In the genomic region with DNA sequence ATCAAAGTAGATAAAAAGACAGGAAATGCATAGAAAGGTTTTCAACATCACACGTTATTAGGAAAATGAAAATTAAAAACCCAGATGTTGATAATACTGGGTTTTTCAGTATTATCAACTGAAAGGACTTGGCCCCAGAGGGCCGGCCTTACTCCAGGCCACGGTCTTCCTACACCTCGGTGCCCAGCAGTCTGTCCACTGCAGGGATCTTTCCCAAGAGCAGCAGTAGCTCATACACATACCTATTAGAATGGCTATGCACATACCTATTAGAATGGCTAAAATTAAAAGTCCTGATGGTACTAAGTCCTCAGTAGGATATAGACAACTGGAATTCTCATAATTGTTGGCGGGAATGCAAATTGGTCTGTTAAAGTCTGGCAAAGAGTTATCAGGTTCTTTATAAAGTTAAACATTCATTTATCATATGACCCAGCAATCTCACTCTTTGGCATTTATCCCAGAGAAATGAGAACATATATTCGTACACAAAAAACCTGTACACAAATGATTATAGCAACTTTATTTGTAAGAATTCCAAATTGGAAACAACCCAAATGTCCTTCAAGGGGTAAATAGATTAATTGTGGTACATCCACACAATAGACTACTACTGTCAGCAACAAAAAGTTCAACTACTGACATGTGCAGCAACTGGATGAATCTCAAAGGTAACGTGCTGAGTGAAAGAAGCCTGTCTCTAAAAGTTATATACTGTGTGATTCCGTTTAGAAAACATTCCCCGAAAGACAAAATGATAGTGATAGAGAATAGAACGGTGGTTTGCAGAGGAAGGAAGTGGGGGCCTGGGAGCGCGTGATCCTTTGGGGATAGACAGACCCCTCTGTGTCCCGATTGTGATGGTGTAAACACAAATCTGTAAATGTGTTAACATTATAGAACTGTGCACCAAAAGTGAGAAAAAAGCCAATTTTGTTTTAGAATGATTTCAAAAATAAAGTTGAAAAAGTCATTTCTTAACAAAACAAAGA, we compare ENCODE assay signal across 15 cellular contexts.
DNase-seq lines count a peak whose midpoint lies in the region; ATAC-seq and TF ChIP-seq lines count a peak whose summit lies in the region.
"Had no signal": no experiment of that assay in that cellular context is flagged by ENCODE, and none has a peak within 500 bp of the region (broad histone marks: within the 10 kb centered on the region; RNA-seq: fewer than 3 reads in every experiment).

No MANE protein-coding gene starts in this region.

- H3K4me3 Mint-ChIP-seq in central memory CD8-positive, alpha-beta T cell, result no peak overlapping the region
- peak overlapping the region; percentile 83 for H3K4me3 Mint-ChIP-seq in natural killer cell
- no peak overlapping the region for H3K4me3 Mint-ChIP-seq in endodermal cell
- H3K4me3 Mint-ChIP-seq: activated naive CD4-positive, alpha-beta T cell treated with anti-CD3 and anti-CD28 coated beads, Interleukin-2, amount 10 ng/mL, durations not matched to agents 7 days and 5 days had no signal

- 55 to 60% (median 58%) methylated on average over 13 of the region's 13 CpGs for WGBS in ovary, 3 donors
- WGBS in endodermal cell (ENCODE audit: insufficient coverage in 1 of 2, insufficient read length in 1 of 2), 2 experiments, result 91 to 95% methylated on average over 11 to 13 of the region's 13 CpGs

- TF ChIP-seq EP300 in ovary (IDR thresholded peaks at IDR 0.05), result no peak

- H3K36me3 ChIP-seq in DND-41 (ENCODE audit: insufficient read depth, low read length) (no peaks in the 10 kb centered on the region), Karpas-422 (ENCODE audit: insufficient read depth, low read length) (no peaks in the 10 kb centered on the region), ovary (no peaks in the 10 kb centered on the region), endodermal cell (ENCODE audit: control insufficient read depth, insufficient read depth, low read length) (no peaks in the 10 kb centered on the region)

- TF ChIP-seq CTCF in DND-41 (IDR thresholded peaks at IDR 0.05; ENCODE audit: borderline replicate concordance, extremely low read depth, low read length, poor library complexity, severe bottlenecking) (no peak), natural killer cell (IDR thresholded peaks at IDR 0.05) (no peak), ovary (IDR thresholded peaks at IDR 0.05) (no peak), endodermal cell (conservative IDR thresholded peaks at IDR 0.05) (no peak)

- H3K4me3 ChIP-seq in DND-41 (ENCODE audit: low read depth in 1 of 2, low read length in 2 of 2) (no peak overlapping the region), Karpas-422 (ENCODE audit: low read length) (no peak overlapping the region), ovary (no peak overlapping the region), endodermal cell (ENCODE audit: low read length) (no peak overlapping the region)

- H3K4me1 ChIP-seq in DND-41 (ENCODE audit: insufficient read depth, low read length), result peaks cover 48% of the 10 kb centered on the region
- H3K4me1 ChIP-seq in Karpas-422 (ENCODE audit: low read length), result peaks cover 39% of the 10 kb centered on the region
- no peaks in the 10 kb centered on the region for H3K4me1 ChIP-seq in ovary (ENCODE audit: insufficient read depth)
- H3K4me1 ChIP-seq in endodermal cell (ENCODE audit: control insufficient read depth, insufficient read depth, low read length), result no peaks in the 10 kb centered on the region

- H3K4me2 ChIP-seq in DND-41 (ENCODE audit: insufficient read depth, low read length) (no peak overlapping the region), Karpas-422 (ENCODE audit: low read depth, low read length, poor library complexity, severe bottlenecking) (no peak overlapping the region)

- H4K20me1 ChIP-seq in DND-41 (ENCODE audit: insufficient read depth, low read length) (no peaks in the 10 kb centered on the region), Karpas-422 (ENCODE audit: insufficient read depth, low read depth, low read length) (no peaks in the 10 kb centered on the region)

- H3K9me2 ChIP-seq in Karpas-422 (replicated peaks; ENCODE audit: insufficient read depth, low read length), result no peaks in the 10 kb centered on the region

- H3K79me2 ChIP-seq in DND-41 (ENCODE audit: insufficient read depth, low read length), result no peaks in the 10 kb centered on the region
- peaks cover 64% of the 10 kb centered on the region for H3K79me2 ChIP-seq in Karpas-422 (ENCODE audit: low read length)

- H3K9me3 ChIP-seq in DND-41 (ENCODE audit: insufficient read depth, low read length, severe bottlenecking), result peaks cover 6% of the 10 kb centered on the region
- H3K9me3 ChIP-seq in Karpas-422 (ENCODE audit: low read length), result no peaks in the 10 kb centered on the region; the same call in 1 of the 2 replicates
- H3K9me3 ChIP-seq in ovary, result no peaks in the 10 kb centered on the region
- H3K9me3 ChIP-seq in endodermal cell (ENCODE audit: control insufficient read depth, low read length), result peaks cover 13% of the 10 kb centered on the region

- ATAC-seq in DND-41 (ENCODE audit: insufficient read depth, low read depth) (no peak), natural killer cell (peak; percentile 21 to 53 (median 29))
- ATAC-seq in central memory CD8-positive, alpha-beta T cell (replicated peaks; ENCODE audit: extremely low read depth, poor library complexity, severe bottlenecking), result no peak

- 0 out of 2 replicates have a peak overlapping the region, but pooled peaks have one; percentile 3 for H3K27ac ChIP-seq in DND-41 (ENCODE audit: low read length)
- peak overlapping the region; percentile 52 for H3K27ac ChIP-seq in Karpas-422 (ENCODE audit: low read length)
- H3K27ac ChIP-seq in ovary, result no peak overlapping the region
- H3K27ac ChIP-seq in endodermal cell (ENCODE audit: low read depth, low read length), result no peak overlapping the region

- H3K27ac Mint-ChIP-seq in central memory CD8-positive, alpha-beta T cell (ENCODE audit: low read depth), result peak overlapping the region; percentile 14
- H3K27ac Mint-ChIP-seq in natural killer cell (peak overlapping the region in 1 of 2 donors; percentile 93), endodermal cell (no peak overlapping the region)
- H3K27ac Mint-ChIP-seq: activated naive CD4-positive, alpha-beta T cell treated with anti-CD3 and anti-CD28 coated beads, Interleukin-2, amount 10 ng/mL, durations not matched to agents 7 days and 5 days; CD4-positive, alpha-beta memory T cell had no signal

- no peak overlapping the region for H2AFZ ChIP-seq in DND-41 (ENCODE audit: low read depth, low read length)
- no peak overlapping the region for H2AFZ ChIP-seq in Karpas-422 (ENCODE audit: low read length)

- no peaks in the 10 kb centered on the region for H3K36me3 Mint-ChIP-seq in central memory CD8-positive, alpha-beta T cell (ENCODE audit: insufficient read depth)
- H3K36me3 Mint-ChIP-seq in natural killer cell (peaks cover 17% of the 10 kb centered on the region), endodermal cell (ENCODE audit: low read depth) (no peaks in the 10 kb centered on the region)

- no peak for TF ChIP-seq POLR2A in ovary (IDR thresholded peaks at IDR 0.05)

- peaks cover 53% of the 10 kb centered on the region for H3K4me1 Mint-ChIP-seq in central memory CD8-positive, alpha-beta T cell
- peaks cover 86 to 89% of the 10 kb centered on the region in 2 donors for H3K4me1 Mint-ChIP-seq in natural killer cell
- no peaks in the 10 kb centered on the region for H3K4me1 Mint-ChIP-seq in endodermal cell

- DNase-seq in DND-41, result no peak
- no peak for DNase-seq in Karpas-422
- DNase-seq in central memory CD8-positive, alpha-beta T cell (ENCODE audit: low spot score in 2 of 2), result no peak
- DNase-seq in natural killer cell, result no peak
- no peak for DNase-seq in DMS 273 (lab: John Stamatoyannopoulos, UW; ENCODE audit: unreplicated experiment)
- no peak for DNase-seq in DMS153 treated with DMSO at 0.1 percent for 48 hours (lab: John Stamatoyannopoulos, UW; ENCODE audit: unreplicated experiment)
- no peak for DNase-seq in ovary
- DNase-seq in endodermal cell, result no peak
- DNase-seq: activated naive CD4-positive, alpha-beta T cell treated with anti-CD3 and anti-CD28 coated beads, Interleukin-2, amount 10 ng/mL, durations not matched to agents 7 days and 5 days; CD4-positive, alpha-beta memory T cell; HCEC 1CT; midbrain; posterior cingulate gyrus; SIG-M5; stimulated activated CD4-positive, alpha-beta T cell treated with anti-CD3 and anti-CD28 coated beads, Interleukin-12 subunit alpha, Interleukin-12 subunit beta, amount 100 ng/mL, for 4 hours had no signal

- H3K27me3 ChIP-seq in DND-41 (ENCODE audit: insufficient read depth, low read length, poor library complexity) (no peaks in the 10 kb centered on the region), Karpas-422 (ENCODE audit: low read length) (no peaks in the 10 kb centered on the region), ovary (no peaks in the 10 kb centered on the region), endodermal cell (ENCODE audit: control insufficient read depth, insufficient read depth, low read length, poor library complexity, severe bottlenecking) (no peaks in the 10 kb centered on the region)

- no peak overlapping the region for H3K9ac ChIP-seq in DND-41 (ENCODE audit: low read depth, low read length)
- no peak overlapping the region for H3K9ac ChIP-seq in Karpas-422 (ENCODE audit: low read length)
- no peak overlapping the region for H3K9ac ChIP-seq in endodermal cell (ENCODE audit: extremely low read depth, low read length, poor library complexity, severe bottlenecking)

- H3K27me3 Mint-ChIP-seq in central memory CD8-positive, alpha-beta T cell, result no peaks in the 10 kb centered on the region
- H3K27me3 Mint-ChIP-seq in natural killer cell (ENCODE audit: low read depth in 2 of 2), result no peaks in the 10 kb centered on the region
- H3K27me3 Mint-ChIP-seq in endodermal cell (ENCODE audit: insufficient read depth), result no peaks in the 10 kb centered on the region
- H3K27me3 Mint-ChIP-seq: activated naive CD4-positive, alpha-beta T cell treated with anti-CD3 and anti-CD28 coated beads, Interleukin-2, amount 10 ng/mL, durations not matched to agents 7 days and 5 days; CD4-positive, alpha-beta memory T cell had no signal

- intact Hi-C loops in natural killer cell (cut with micrococcal nuclease), result no loop called here
- intact Hi-C loops in ovary (cut with DNase I), result no loop called here

- H3K9me3 Mint-ChIP-seq in central memory CD8-positive, alpha-beta T cell, result no peaks in the 10 kb centered on the region
- peaks cover 0 to 6% of the 10 kb centered on the region in 2 donors for H3K9me3 Mint-ChIP-seq in natural killer cell
- peaks cover 11% of the 10 kb centered on the region for H3K9me3 Mint-ChIP-seq in endodermal cell

Comparison
In these comparisons a context has a peak if more than half of its experiments do, and no peak if none do; other contexts are left out.
1. ATAC-seq: peak in natural killer cell (3 of 3); none in DND-41 (single experiment) and central memory CD8-positive, alpha-beta T cell (single experiment).
2. H3K27ac ChIP-seq: peak in DND-41 (single experiment) and Karpas-422 (single experiment); none in ovary (0 of 2) and endodermal cell (single experiment).